1 cellular context compared by ENCODE assay signal in the genomic region with DNA sequence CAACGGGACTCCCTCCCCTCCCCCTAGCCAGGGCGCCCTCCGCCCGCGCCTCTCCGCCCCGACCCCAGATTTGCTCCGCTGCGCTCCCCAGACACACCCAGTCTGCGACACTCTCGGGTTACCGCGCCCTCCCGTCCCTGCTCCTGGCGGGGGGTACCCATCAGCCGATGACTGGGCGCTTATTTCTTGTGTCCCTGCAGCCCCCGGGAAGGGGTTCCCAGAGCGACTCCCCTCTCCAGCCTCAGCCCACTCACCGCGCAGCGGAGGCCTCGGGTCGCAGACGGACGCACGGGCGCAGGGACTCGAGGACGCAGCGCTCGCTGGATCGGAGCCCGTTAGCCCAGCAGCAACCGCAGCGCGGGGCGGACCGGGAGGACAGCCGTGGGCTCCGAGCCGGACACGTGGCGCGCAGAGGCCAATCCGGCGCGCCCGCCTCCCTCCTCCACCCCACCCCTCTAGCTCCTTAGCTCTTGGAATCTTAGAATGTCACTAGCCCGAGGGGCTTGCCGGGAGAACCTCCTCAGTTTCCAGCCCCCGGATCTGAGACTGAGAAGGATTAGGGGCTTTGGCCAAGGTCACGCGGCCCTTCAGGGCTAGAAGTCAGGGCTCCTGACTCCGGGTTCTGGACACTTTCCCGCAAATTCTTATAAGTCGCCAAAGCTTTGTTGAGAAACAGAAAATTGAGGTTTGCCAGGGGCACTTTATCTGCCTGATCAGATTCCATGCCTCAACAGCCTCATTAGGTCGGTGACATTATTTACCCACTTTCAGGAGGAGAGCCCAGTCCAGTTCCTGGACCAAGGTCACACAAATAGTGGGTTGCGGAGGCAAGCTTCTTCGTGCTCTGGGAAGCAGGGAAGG.
TF ChIP-seq lines count a peak whose summit lies in the region.

A gene (minus strand): TSS at position 354 of the 861 bp plus-strand sequence. CDS start 9,878 bp downstream, outside the sequence.

TF ChIP-seq in K562, 482 proteins besides CTCF, POLR2A, EP300 and RAD21 (continued from another document):
- TF ChIP-seq, protein P1, sequence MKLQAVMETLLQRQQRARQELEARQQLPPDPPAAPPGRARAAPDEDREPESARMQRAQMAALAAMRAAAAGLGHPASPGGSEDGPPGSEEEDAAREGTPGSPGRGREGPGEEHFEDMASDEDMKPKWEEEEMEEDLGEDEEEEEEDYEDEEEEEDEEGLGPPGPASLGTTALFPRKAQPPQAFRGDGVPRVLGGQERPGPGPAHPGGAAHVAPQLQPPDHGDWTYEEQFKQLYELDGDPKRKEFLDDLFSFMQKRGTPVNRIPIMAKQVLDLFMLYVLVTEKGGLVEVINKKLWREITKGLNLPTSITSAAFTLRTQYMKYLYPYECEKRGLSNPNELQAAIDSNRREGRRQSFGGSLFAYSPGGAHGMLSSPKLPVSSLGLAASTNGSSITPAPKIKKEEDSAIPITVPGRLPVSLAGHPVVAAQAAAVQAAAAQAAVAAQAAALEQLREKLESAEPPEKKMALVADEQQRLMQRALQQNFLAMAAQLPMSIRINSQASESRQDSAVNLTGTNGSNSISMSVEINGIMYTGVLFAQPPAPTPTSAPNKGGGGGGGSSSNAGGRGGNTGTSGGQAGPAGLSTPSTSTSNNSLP (IDR thresholded peaks at IDR 0.05; ENCODE audit: borderline replicate concordance, low read depth, low read length), result no peak
- no peak for TF ChIP-seq HNRNPK (IDR thresholded peaks at IDR 0.05; ENCODE audit: low read depth, low read length, poor library complexity, severe bottlenecking)
- no peak for TF ChIP-seq ETV6 (IDR thresholded peaks at IDR 0.05; ENCODE audit: borderline replicate concordance in 1 of 2, low read depth in 2 of 2, low read length in 1 of 2)
- TF ChIP-seq ETV6 (CRISPR knock-in tag; IDR thresholded peaks at IDR 0.05; ENCODE audit: borderline replicate concordance), result no peak
- no peak for TF ChIP-seq PML (IDR thresholded peaks at IDR 0.05; ENCODE audit: low read length)
- no peak for TF ChIP-seq ZNF212 (CRISPR knock-in tag; IDR thresholded peaks at IDR 0.05)
- no peak for TF ChIP-seq HDAC6 (IDR thresholded peaks at IDR 0.05; ENCODE audit: low read depth, low read length)
